In genomic region chr18:51491678-51492372, GRCh38 we compare ENCODE assay signal across 14 cellular contexts.
DNase-seq lines count a peak whose midpoint lies in the region; ATAC-seq and TF ChIP-seq lines count a peak whose summit lies in the region.
"Had no signal": no experiment of that assay in that cellular context is flagged by ENCODE, and none has a peak within 500 bp of the region (broad histone marks: within the 10 kb centered on the region; RNA-seq: fewer than 3 reads in every experiment).

No MANE protein-coding gene starts in this region.

- DNase-seq in left ventricle myocardium superior (peak; percentile 20), right atrium auricular region (ENCODE audit: low spot score) (no peak), RPMI8226 (peak; percentile 41), globus pallidus (ENCODE audit: low spot score) (peak; percentile 5), T-helper 9 cell (no peak), NCI-H748 (lab: John Stamatoyannopoulos, UW; ENCODE audit: unreplicated experiment) (no peak)
- DNase-seq: CD8-positive, alpha-beta T cell; COR-L47; DND-41; GDM1 had no signal

- no peak overlapping the region for H3K27ac ChIP-seq in right atrium auricular region
- H3K27ac ChIP-seq: A549, HL-60 had no signal

- intact Hi-C loops in left ventricle myocardium superior (cut with micrococcal nuclease), result no loop called here

- no peaks in the 10 kb centered on the region for H3K9me3 ChIP-seq in right atrium auricular region
- H3K9me3 ChIP-seq: A549 had no signal

- H3K36me3 ChIP-seq in right atrium auricular region, result no peaks in the 10 kb centered on the region

- no peaks in the 10 kb centered on the region for H3K4me1 ChIP-seq in right atrium auricular region
- H3K4me1 ChIP-seq: A549 had no signal

- no peak for TF ChIP-seq CTCF in right atrium auricular region (IDR thresholded peaks at IDR 0.05)

- ATAC-seq in left ventricle myocardium superior (peak; percentile 64), HG03097 (IDR thresholded peaks at IDR 0.05; ENCODE audit: low FRiP score, unreplicated experiment) (no peak)
- ATAC-seq: A549; CD8-positive, alpha-beta T cell; HCT116 had no signal

- no peaks in the 10 kb centered on the region for H3K27me3 ChIP-seq in right atrium auricular region

- H3K4me3 ChIP-seq in right atrium auricular region, result no peak overlapping the region
- H3K4me3 ChIP-seq: A549 had no signal

Comparison
In these comparisons a context has a peak if more than half of its experiments do, and no peak if none do; other contexts are left out.
1. DNase-seq: peak in left ventricle myocardium superior (single experiment), RPMI8226 (single experiment) and globus pallidus (single experiment); none in right atrium auricular region (single experiment), T-helper 9 cell (single experiment) and NCI-H748 (single experiment).